22 cellular contexts compared by ENCODE assay signal in genomic region chr1:169305356-169305755, GRCh38.
DNase-seq lines count a peak whose midpoint lies in the region; ATAC-seq, FAIRE-seq and TF ChIP-seq lines count a peak whose summit lies in the region.
"Had no signal": no experiment of that assay in that cellular context is flagged by ENCODE, and none has a peak within 500 bp of the region (broad histone marks: within the 10 kb centered on the region; RNA-seq: fewer than 3 reads in every experiment).

No MANE protein-coding gene starts in this region.

- H3K4me2 ChIP-seq in H1 (ENCODE audit: insufficient read depth in 1 of 2, low read depth in 2 of 2, low read length in 2 of 2) (no peak overlapping the region), SK-N-SH (no peak overlapping the region)
- H3K4me2 ChIP-seq: BLaER1 had no signal

- TF ChIP-seq EP300 in H1 (IDR thresholded peaks at IDR 0.05; ENCODE audit: borderline replicate concordance in 1 of 2, low read depth in 2 of 2, low read length in 2 of 2) (no peak), SK-N-SH (IDR thresholded peaks at IDR 0.05; ENCODE audit: borderline replicate concordance in 1 of 2, low read depth in 1 of 2, low read length in 1 of 2) (no peak)

- H3F3A ChIP-seq in SK-N-SH (replicated peaks; ENCODE audit: insufficient read depth), result no peaks in the 10 kb centered on the region

- intact Hi-C loops in left colon (cut with DNase I, micrococcal nuclease), result no loop called here
- intact Hi-C loops in posterior cingulate gyrus (cut with DNase I), result no loop called here

- no peak overlapping the region for H4K8ac ChIP-seq in H1 (ENCODE audit: extremely low read depth, insufficient read depth, low read length)

- no peak overlapping the region for H3K18ac ChIP-seq in H1 (ENCODE audit: extremely low read depth, low read length)

- no peak overlapping the region for H2AFZ ChIP-seq in H1 (ENCODE audit: low read length)
- H2AFZ ChIP-seq in SK-N-SH (ENCODE audit: low read depth), result no peak overlapping the region

- WGBS in H1 (ENCODE audit: extremely low coverage in 1 of 2, insufficient coverage in 1 of 2, insufficient read length in 1 of 2, insufficient replicate concordance in 2 of 2, low coverage in 1 of 2, low lambda C conversion rate in 2 of 2, missing lambda C conversion rate in 1 of 2), 2 experiments, result 85% methylated on average over 5 of the region's 5 CpGs; no CpG with 5 or more reads in 1 of the 2 experiments
- 95% methylated on average over 5 of the region's 5 CpGs for WGBS in SK-N-SH (ENCODE audit: low lambda C conversion rate)

- no peak overlapping the region; the same call in 1 of the 2 replicates for H2AK5ac ChIP-seq in H1 (ENCODE audit: low read depth, low read length)

- TF ChIP-seq CTCF in H1 (IDR thresholded peaks at IDR 0.05; ENCODE audit: control extremely low read depth in 1 of 3, insufficient read depth in 1 of 3, low read depth in 1 of 3, low read length in 3 of 3) (no peak), SK-N-SH (IDR thresholded peaks at IDR 0.05) (no peak)

- H3K9me2 ChIP-seq in SK-N-SH, result no peaks in the 10 kb centered on the region

- H3K79me2 ChIP-seq in H1 (ENCODE audit: control insufficient read depth in 1 of 2, insufficient read depth in 2 of 2, low read length in 2 of 2), result no peaks in the 10 kb centered on the region
- H3K79me2 ChIP-seq in SK-N-SH (ENCODE audit: insufficient read depth), result no peaks in the 10 kb centered on the region

- H3K56ac ChIP-seq in H1 (replicated peaks; ENCODE audit: insufficient read length, low read depth, low read length), result no peak overlapping the region

- 0 out of 2 replicates have a peak overlapping the region, but pooled peaks have one; percentile 15 for H2BK5ac ChIP-seq in H1 (ENCODE audit: low read depth, low read length)

- FAIRE-seq in H1 (lab: Jason Lieb, UNC), result no peak
- FAIRE-seq: A204.1, GM18507 had no signal

- POLR2A ChIA-PET in H1 (lab: Charles Lee; ENCODE audit: partially characterized antibody) (no interaction called here), SK-N-SH (lab: Yijun Ruan, JAX) (no interaction called here)

- H3K27me3 ChIP-seq in H1 (replicated peaks in 1 of 4; ENCODE audit: control insufficient read depth in 3 of 4, extremely low read depth in 1 of 4, insufficient read depth in 3 of 4, low read length in 3 of 4), result no peaks in the 10 kb centered on the region
- H3K27me3 ChIP-seq in SK-N-SH (ENCODE audit: insufficient read depth), result no peaks in the 10 kb centered on the region
- H3K27me3 ChIP-seq: BLaER1 had no signal

- H4K5ac ChIP-seq in H1 (ENCODE audit: insufficient read length, low read depth, low read length), result no peak overlapping the region

- peak; percentile 27 for ATAC-seq in left colon
- ATAC-seq: CD8-positive, alpha-beta T cell; HCT116 had no signal

- H3K23ac ChIP-seq in H1 (ENCODE audit: insufficient read length), result no peak overlapping the region

- H3K9ac ChIP-seq in H1 (replicated peaks in 1 of 4; ENCODE audit: extremely low read depth in 1 of 4, low read depth in 3 of 4, low read length in 3 of 4), result no peak overlapping the region
- no peak overlapping the region for H3K9ac ChIP-seq in SK-N-SH
- H3K9ac ChIP-seq: BLaER1 had no signal

- no peaks in the 10 kb centered on the region for H4K20me1 ChIP-seq in H1 (replicated peaks in 1 of 2; ENCODE audit: control insufficient read depth in 1 of 2, insufficient read depth in 2 of 2, low read length in 2 of 2)
- no peaks in the 10 kb centered on the region for H4K20me1 ChIP-seq in SK-N-SH (ENCODE audit: insufficient read depth)
- H4K20me1 ChIP-seq: BLaER1 had no signal

- no peak overlapping the region for H3K27ac ChIP-seq in H1 (ENCODE audit: low read depth, low read length)
- H3K27ac ChIP-seq in SK-N-SH (ENCODE audit: low read depth in 2 of 2, low read length in 1 of 2), result no peak overlapping the region
- H3K27ac ChIP-seq: 22Rv1, BLaER1, C4-2B had no signal

- CTCF ChIA-PET in H1 (lab: Charles Lee; ENCODE audit: partially characterized antibody), result interaction anchor here (0.9 to 2.3 kb wide), 2 partner anchors 12 to 43 kb away, joined by 3 to 5 read pairs; no protein-coding TSS in a partner anchor
- CTCF ChIA-PET in SK-N-SH (lab: Yijun Ruan, JAX), result no interaction called here

- H3K9me3 ChIP-seq in H1 (ENCODE audit: insufficient read depth in 2 of 2, low read depth in 1 of 2, low read length in 1 of 2) (no peaks in the 10 kb centered on the region), SK-N-SH (no peaks in the 10 kb centered on the region)
- H3K9me3 ChIP-seq: BLaER1, Caco-2 had no signal

- DNase-seq in DMS53 (lab: John Stamatoyannopoulos, UW) (peak; percentile 13), DMS53 treated with DMSO at 0.1 percent for 48 hours (lab: John Stamatoyannopoulos, UW; ENCODE audit: unreplicated experiment) (no peak), H1 (ENCODE audit: low read depth in 1 of 2, low spot score in 2 of 2) (no peak), left colon (no peak), DMS 273 (lab: John Stamatoyannopoulos, UW; ENCODE audit: unreplicated experiment) (no peak), SK-N-SH (no peak), posterior cingulate gyrus (no peak)
- DNase-seq in activated CD8-positive, alpha-beta memory T cell treated with anti-CD3 and anti-CD28 coated beads, Interleukin-2, amount 50 U/mL, for 4 hours, result no peak
- DNase-seq: Caco-2; CD4-positive, CD25-positive, alpha-beta regulatory T cell; CD8-positive, alpha-beta T cell; DMS79; EL; GDM1; GOT3; H7 had no signal

- no peak overlapping the region for H4K91ac ChIP-seq in H1 (replicated peaks; ENCODE audit: insufficient read length, low read length)

- no peaks in the 10 kb centered on the region for H3K23me2 ChIP-seq in H1 (ENCODE audit: low read depth, low read length)

- no peak for TF ChIP-seq POLR2A in H1 (IDR thresholded peaks at IDR 0.05; ENCODE audit: control extremely low read depth in 1 of 2, low read depth in 2 of 2, low read length in 2 of 2)

- no peak overlapping the region for H3K14ac ChIP-seq in H1 (ENCODE audit: insufficient read length)

- no peak overlapping the region for H2BK12ac ChIP-seq in H1 (ENCODE audit: low read depth, low read length)

- H2BK120ac ChIP-seq in H1 (replicated peaks; ENCODE audit: low read depth, low read length), result no peak overlapping the region

- H2BK20ac ChIP-seq in H1 (ENCODE audit: low read length), result peak overlapping the region; percentile 40; the same call in 1 of the 2 replicates

- H3K36me3 ChIP-seq in H1 (ENCODE audit: control insufficient read depth in 2 of 4, insufficient read depth in 4 of 4, low read length in 3 of 4) (no peaks in the 10 kb centered on the region), SK-N-SH (replicated peaks in 1 of 2; ENCODE audit: control insufficient read depth in 1 of 2, insufficient read depth in 2 of 2, low read length in 1 of 2) (peaks cover 11 to 28% of the 10 kb centered on the region in 2 experiments)

- H2BK15ac ChIP-seq in H1 (ENCODE audit: low read length), result no peak overlapping the region

- H3K4me3 ChIP-seq in H1 (ENCODE audit: extremely low read depth in 1 of 4, insufficient read depth in 2 of 4, low read depth in 3 of 4, low read length in 4 of 4) (no peak overlapping the region), SK-N-SH (ENCODE audit: low read depth in 2 of 2, low read length in 1 of 2) (no peak overlapping the region)
- H3K4me3 ChIP-seq: BLaER1 had no signal

- H3K4me1 ChIP-seq in H1 (replicated peaks in 1 of 4; ENCODE audit: control insufficient read depth in 3 of 4, insufficient read depth in 4 of 4, low read length in 3 of 4) (peaks cover 0 to 3% (median 0%) of the 10 kb centered on the region in 4 experiments; a peak in 1 of 7 replicates), SK-N-SH (ENCODE audit: control insufficient read depth in 1 of 2, insufficient read depth in 2 of 2, low read depth in 1 of 2, low read length in 1 of 2) (no peaks in the 10 kb centered on the region; a peak in 1 of 4 replicates)
- H3K4me1 ChIP-seq: BLaER1 had no signal

- no peak overlapping the region for H3K4ac ChIP-seq in H1 (replicated peaks; ENCODE audit: insufficient read length, low read depth, low read length)

- TF ChIP-seq RAD21 in H1 (IDR thresholded peaks at IDR 0.05 in 1 of 2, conservative IDR thresholded peaks at IDR 0.05 in 1 of 2; ENCODE audit: low read depth in 2 of 2, low read length in 2 of 2) (no peak), SK-N-SH (IDR thresholded peaks at IDR 0.05; ENCODE audit: low read length) (no peak)

- no peaks in the 10 kb centered on the region for H3K79me1 ChIP-seq in H1 (ENCODE audit: low read depth, low read length)

TF ChIP-seq in H1, 55 proteins besides CTCF, POLR2A, EP300 and RAD21:
- TF ChIP-seq TEAD4 (IDR thresholded peaks at IDR 0.05; ENCODE audit: low read depth, low read length) (peak; percentile 51; the same call in 1 of the 2 replicates), TAF1 (IDR thresholded peaks at IDR 0.05; ENCODE audit: low read depth, low read length) (no peak)

TF ChIP-seq in SK-N-SH, 30 proteins besides CTCF, POLR2A, EP300 and RAD21 (continues in another document):
- TF ChIP-seq TAF1 (IDR thresholded peaks at IDR 0.05; ENCODE audit: borderline replicate concordance, low read depth, low read length), result no peak
- no peak for TF ChIP-seq FOSL2 (IDR thresholded peaks at IDR 0.05; ENCODE audit: borderline replicate concordance, low read depth)
- TF ChIP-seq FOXJ3 (CRISPR knock-in tag; IDR thresholded peaks at IDR 0.05), result no peak
- no peak for TF ChIP-seq PBX3 (IDR thresholded peaks at IDR 0.05)
- TF ChIP-seq TEAD4 (IDR thresholded peaks at IDR 0.05; ENCODE audit: borderline replicate concordance, insufficient read depth), result no peak
- TF ChIP-seq SMC3 (IDR thresholded peaks at IDR 0.05; ENCODE audit: low read depth, low read length), result no peak
- TF ChIP-seq MEF2A (IDR thresholded peaks at IDR 0.05; ENCODE audit: borderline replicate concordance, low read depth), result no peak
- no peak for TF ChIP-seq RXRA (IDR thresholded peaks at IDR 0.05; ENCODE audit: borderline replicate concordance, low read depth)
- TF ChIP-seq RFX5 (IDR thresholded peaks at IDR 0.05; ENCODE audit: low read length), result no peak
- no peak for TF ChIP-seq GATA2 (CRISPR knock-in tag; IDR thresholded peaks at IDR 0.05)
- no peak for TF ChIP-seq POLR2AphosphoS5 (IDR thresholded peaks at IDR 0.05; ENCODE audit: low read depth, low read length)
